8 cellular contexts compared by ENCODE assay signal in genomic region chr3:8501388-8502131, GRCh38. TPM values are rescaled to one million over a fixed set of nuclear protein-coding genes. Genes with fewer than 3 reads are reported as not detected.
DNase-seq lines count a peak whose midpoint lies in the region; ATAC-seq and TF ChIP-seq lines count a peak whose summit lies in the region.

Gene LMCD1, plus strand, starts transcription at chr3:8501823. Its CDS starts 116 bp downstream, at chr3:8501939.

- POLR2A ChIA-PET in Panc1 (lab: Charles Lee) = interaction anchor here (0.7 to 1.2 kb wide), 3 partner anchors 18 to 458 kb away, joined by 3 to 8 read pairs (median 7); no protein-coding TSS in a partner anchor

- H3K27me3 ChIP-seq in Panc1 (ENCODE audit: control insufficient read depth, insufficient read depth, low read length) = no peaks in the 10 kb centered on the region
- no peaks in the 10 kb centered on the region for H3K27me3 ChIP-seq in esophagus squamous epithelium
- H3K27me3 ChIP-seq in muscle layer of duodenum (ENCODE audit: low read depth, low read length) = no peaks in the 10 kb centered on the region

- ATAC-seq in GM21367 (IDR thresholded peaks at IDR 0.05; ENCODE audit: unreplicated experiment) = peak; percentile 98
- peak; percentile 96 for ATAC-seq in Panc1

- H3K9me3 ChIP-seq in Panc1 (ENCODE audit: control insufficient read depth, insufficient read depth, low read depth, low read length) = no peaks in the 10 kb centered on the region
- H3K9me3 ChIP-seq in esophagus squamous epithelium = no peaks in the 10 kb centered on the region
- H3K9me3 ChIP-seq in muscle layer of duodenum (ENCODE audit: control insufficient read depth in 1 of 2, low read length in 2 of 2) = no peaks in the 10 kb centered on the region

- in situ Hi-C loops in Panc1 (cut with HindIII; ENCODE audit: low pct_unique_long_range_greater_than_20kb, low sequenced_read_pairs) = no loop called here

- H3K27ac ChIP-seq in Panc1 (ENCODE audit: low read length) (peak within 1 kb of the TSS; percentile 83), esophagus squamous epithelium (peak within 1 kb of the TSS; percentile 77 to 93 (median 90)), muscle layer of duodenum (ENCODE audit: low read length) (peak within 1 kb of the TSS; percentile 76)

- peak in 2 of 4 donors; percentile 64 to 77 for TF ChIP-seq POLR2A in esophagus squamous epithelium (IDR thresholded peaks at IDR 0.05)

- H3K4me1 ChIP-seq in Panc1 (ENCODE audit: control insufficient read depth, insufficient read depth, low read length) (peaks cover 54% of the 10 kb centered on the region), esophagus squamous epithelium (peaks cover 25 to 83% (median 33%) of the 10 kb centered on the region in 3 donors), muscle layer of duodenum (ENCODE audit: control insufficient read depth in 1 of 2, insufficient read depth in 2 of 2, low read length in 2 of 2) (peaks cover 0 to 6% of the 10 kb centered on the region in 2 donors)

- DNase-seq in COR-L47 (lab: John Stamatoyannopoulos, UW) = peak; percentile 67
- DNase-seq in HT-29 (ENCODE audit: low spot score) = peak; percentile 88
- DNase-seq in Panc1 (ENCODE audit: low read depth, low spot score) = no peak
- DNase-seq in activated T-helper 1 cell treated with anti-CD3 and anti-CD28 coated beads, Interleukin-2, amount 50 U/mL, for 16 hours (ENCODE audit: low read depth in 1 of 2, low spot score in 1 of 2) = peak; percentile 44 to 61
- DNase-seq in esophagus squamous epithelium (lab: John Stamatoyannopoulos, UW) = peak; percentile 52
- DNase-seq in stimulated activated CD8-positive, alpha-beta memory T cell treated with anti-CD3 and anti-CD28 coated beads, Interleukin-7, amount 100 ng/mL, for 24 hours (ENCODE audit: low read depth) = peak; percentile 58

- CTCF ChIA-PET in Panc1 (lab: Charles Lee) = interaction anchor here (0.8 kb wide), 1 partner anchor 131 kb away, joined by 3 read pairs; no protein-coding TSS in a partner anchor

- intact Hi-C loops in Panc1 (cut with micrococcal nuclease; ENCODE audit: unreplicated experiment) (loop anchor here (2.0 to 5.0 kb wide), 2 partner anchors 57 to 121 kb away; no protein-coding TSS in a partner anchor), esophagus squamous epithelium (cut with DNase I) (no loop called here)

- no TSS peak for BruUV-seq in Panc1 (replicated peaks; lab: Mats Ljungman, UMichigan)

- TF ChIP-seq CTCF in Panc1 (IDR thresholded peaks at IDR 0.05) (no peak), esophagus squamous epithelium (IDR thresholded peaks at IDR 0.05) (peak in 3 of 6 experiments; percentile 16 to 38 (median 24))

- no peaks in the 10 kb centered on the region for H3K36me3 ChIP-seq in Panc1 (ENCODE audit: control insufficient read depth, insufficient read depth, low read length)
- H3K36me3 ChIP-seq in esophagus squamous epithelium = no peaks in the 10 kb centered on the region
- no peaks in the 10 kb centered on the region for H3K36me3 ChIP-seq in muscle layer of duodenum (ENCODE audit: control insufficient read depth in 1 of 2, insufficient read depth in 2 of 2, low read length in 2 of 2)

- 2 to 3% methylated on average over 17 to 19 of the region's 49 CpGs for WGBS in esophagus squamous epithelium, 2 donors

- H3K4me3 ChIP-seq in Panc1 (ENCODE audit: low read depth in 2 of 2, low read length in 2 of 2) = peak within 1 kb of the TSS; percentile 61 to 74
- peak within 1 kb of the TSS; percentile 34 to 68 (median 54) for H3K4me3 ChIP-seq in esophagus squamous epithelium
- peak within 1 kb of the TSS; percentile 54 to 64 for H3K4me3 ChIP-seq in muscle layer of duodenum (ENCODE audit: low read depth in 1 of 2, low read length in 2 of 2)

RNA-seq across cellular contexts. Expression of gene LMCD1, which starts in this region (rescaled TPM):
- 4.8 and 7.5 TPM in 2 replicates for total RNA-seq in HT-29 (2014; rRNA removed; shearing (Covaris generic))
- total RNA-seq in Panc1 (2021; ENCODE audit: unreplicated experiment) (24.8 TPM), esophagus squamous epithelium (10 to 100 TPM; 23.3 to 52.8 (median 34.8) TPM)
- polyA plus RNA-seq in Panc1 (2012; ENCODE audit: insufficient read length) = 37.8 TPM
